ENCODE assay signal across 8 cellular contexts in genomic region chr16:75264999-75265910, GRCh38. TPM values are rescaled to one million over a fixed set of nuclear protein-coding genes. Genes with fewer than 3 reads are reported as not detected.
DNase-seq lines count a peak whose midpoint lies in the region; ATAC-seq, FAIRE-seq and TF ChIP-seq lines count a peak whose summit lies in the region.

No MANE protein-coding gene starts in this region.

- H2BK5ac ChIP-seq in H1 (ENCODE audit: low read depth, low read length): peak overlapping the region; percentile 30; the same call in 1 of the 2 replicates

- H3K79me2 ChIP-seq in Karpas-422 (ENCODE audit: low read length) (no peaks in the 10 kb centered on the region), H1 (ENCODE audit: control insufficient read depth in 1 of 2, insufficient read depth in 2 of 2, low read length in 2 of 2) (peaks cover 0 to 52% of the 10 kb centered on the region in 2 experiments; a peak in 2 of 4 replicates)

- no peak overlapping the region for H2BK12ac ChIP-seq in H1 (ENCODE audit: low read depth, low read length)

- H3K36me3 Mint-ChIP-seq in naive B cell: no peaks in the 10 kb centered on the region

- H3K56ac ChIP-seq in H1 (replicated peaks; ENCODE audit: insufficient read length, low read depth, low read length): no peak overlapping the region

- FAIRE-seq in H1 (lab: Jason Lieb, UNC): no peak

- no peaks in the 10 kb centered on the region for H3K9me2 ChIP-seq in Karpas-422 (replicated peaks; ENCODE audit: insufficient read depth, low read length)

- TF ChIP-seq RAD21 in H1 (IDR thresholded peaks at IDR 0.05 in 1 of 2, conservative IDR thresholded peaks at IDR 0.05 in 1 of 2; ENCODE audit: low read depth in 2 of 2, low read length in 2 of 2): no peak

- H3K27me3 ChIP-seq in Karpas-422 (ENCODE audit: low read length) (no peaks in the 10 kb centered on the region), H1 (replicated peaks in 1 of 4; ENCODE audit: control insufficient read depth in 3 of 4, extremely low read depth in 1 of 4, insufficient read depth in 3 of 4, low read length in 3 of 4) (no peaks in the 10 kb centered on the region)

- TF ChIP-seq EP300 in H1 (IDR thresholded peaks at IDR 0.05; ENCODE audit: borderline replicate concordance in 1 of 2, low read depth in 2 of 2, low read length in 2 of 2): no peak

- H3K4me2 ChIP-seq in Karpas-422 (ENCODE audit: low read depth, low read length, poor library complexity, severe bottlenecking) (peak overlapping the region; percentile 91), H1 (ENCODE audit: insufficient read depth in 1 of 2, low read depth in 2 of 2, low read length in 2 of 2) (peak overlapping the region; percentile 79 to 92)

- peaks cover 52 to 77% (median 69%) of the 10 kb centered on the region in 3 donors for H3K27me3 Mint-ChIP-seq in naive B cell

- H3K18ac ChIP-seq in H1 (ENCODE audit: extremely low read depth, low read length): peak overlapping the region; percentile 87

- H3K36me3 ChIP-seq in Karpas-422 (ENCODE audit: insufficient read depth, low read length): no peaks in the 10 kb centered on the region
- no peaks in the 10 kb centered on the region for H3K36me3 ChIP-seq in H1 (ENCODE audit: control insufficient read depth in 2 of 4, insufficient read depth in 4 of 4, low read length in 3 of 4)

- POLR2A ChIA-PET in H1 (lab: Charles Lee; ENCODE audit: partially characterized antibody): interaction anchor here (1.4 to 9.2 kb wide), 8 partner anchors 12 to 251 kb away, joined by 3 to 158 read pairs (median 6); partner anchors contain the start of gene BCAR1

- no peak overlapping the region for H3K14ac ChIP-seq in H1 (ENCODE audit: insufficient read length)

- H3K27ac ChIP-seq in C4-2B: peak overlapping the region; percentile 99
- H3K27ac ChIP-seq in Karpas-422 (ENCODE audit: low read length): no peak overlapping the region
- no peak overlapping the region; the same call in 1 of the 2 replicates for H3K27ac ChIP-seq in H1 (ENCODE audit: low read depth, low read length)

- H2AFZ ChIP-seq in Karpas-422 (ENCODE audit: low read length) (peak overlapping the region; percentile 83), H1 (ENCODE audit: low read length) (no peak overlapping the region)

- no peak overlapping the region for H3K27ac Mint-ChIP-seq in naive B cell

- H3K4me1 Mint-ChIP-seq in naive B cell: peaks cover 11 to 17% (median 12%) of the 10 kb centered on the region in 3 donors

- H3K23ac ChIP-seq in H1 (ENCODE audit: insufficient read length): no peak overlapping the region

- TF ChIP-seq POLR2A in H1 (IDR thresholded peaks at IDR 0.05; ENCODE audit: control extremely low read depth in 1 of 2, low read depth in 2 of 2, low read length in 2 of 2): no peak

- DNase-seq in Karpas-422 (no peak), H1 (ENCODE audit: low read depth in 1 of 2, low spot score in 2 of 2) (peak in 1 of 2 experiments; percentile 60), naive B cell (no peak), activated gamma-delta T cell treated with Interleukin-2 at 50 U/mL for 16 hours (no peak), midbrain (lab: John Stamatoyannopoulos, UW) (no peak)

- H3K9ac ChIP-seq in Karpas-422 (ENCODE audit: low read length): peak overlapping the region; percentile 85
- peak overlapping the region; percentile 59 to 78 (median 72) for H3K9ac ChIP-seq in H1 (replicated peaks in 1 of 4; ENCODE audit: extremely low read depth in 1 of 4, low read depth in 3 of 4, low read length in 3 of 4)

- peak overlapping the region in 7 of 8 donors; percentile 57 to 91 (median 72) for H3K4me3 Mint-ChIP-seq in naive B cell

- H2BK15ac ChIP-seq in H1 (ENCODE audit: low read length): no peak overlapping the region

- no peak overlapping the region for H2AK5ac ChIP-seq in H1 (ENCODE audit: low read depth, low read length)

- CTCF ChIA-PET in H1 (lab: Charles Lee; ENCODE audit: partially characterized antibody): interaction anchor here (1.4 to 3.5 kb wide), 6 partner anchors 9 to 31 kb away, joined by 3 to 20 read pairs (median 8); no protein-coding TSS in a partner anchor

- WGBS in H1 (ENCODE audit: extremely low coverage in 1 of 2, insufficient coverage in 1 of 2, insufficient read length in 1 of 2, insufficient replicate concordance in 2 of 2, low coverage in 1 of 2, low lambda C conversion rate in 2 of 2, missing lambda C conversion rate in 1 of 2), 2 experiments: 6% methylated on average over 33 of the region's 74 CpGs; no CpG with 5 or more reads in 1 of the 2 experiments

- TF ChIP-seq CTCF in C4-2B (conservative IDR thresholded peaks at IDR 0.05) (no peak), H1 (IDR thresholded peaks at IDR 0.05; ENCODE audit: control extremely low read depth in 1 of 3, insufficient read depth in 1 of 3, low read depth in 1 of 3, low read length in 3 of 3) (no peak)

- H4K20me1 ChIP-seq in Karpas-422 (ENCODE audit: insufficient read depth, low read depth, low read length) (peaks cover 17% of the 10 kb centered on the region; the same call in 1 of the 2 replicates), H1 (replicated peaks in 1 of 2; ENCODE audit: control insufficient read depth in 1 of 2, insufficient read depth in 2 of 2, low read length in 2 of 2) (peaks cover 15 to 26% of the 10 kb centered on the region in 2 experiments)

- H3K4me3 ChIP-seq in Karpas-422 (ENCODE audit: low read length) (peak overlapping the region; percentile 95), H1 (ENCODE audit: extremely low read depth in 1 of 4, insufficient read depth in 2 of 4, low read depth in 3 of 4, low read length in 4 of 4) (peak overlapping the region; percentile 76 to 99 (median 83))

- no peak overlapping the region for H4K91ac ChIP-seq in H1 (replicated peaks; ENCODE audit: insufficient read length, low read length)

- H2BK120ac ChIP-seq in H1 (replicated peaks; ENCODE audit: low read depth, low read length): no peak overlapping the region

- peaks cover 11% of the 10 kb centered on the region; the same call in 1 of the 2 replicates for H3K23me2 ChIP-seq in H1 (ENCODE audit: low read depth, low read length)

- H2BK20ac ChIP-seq in H1 (ENCODE audit: low read length): no peak overlapping the region

- peaks cover 26% of the 10 kb centered on the region for H3K79me1 ChIP-seq in H1 (ENCODE audit: low read depth, low read length)

- H4K8ac ChIP-seq in H1 (ENCODE audit: extremely low read depth, insufficient read depth, low read length): peak overlapping the region; percentile 90; the same call in 1 of the 2 replicates

- H3K4ac ChIP-seq in H1 (replicated peaks; ENCODE audit: insufficient read length, low read depth, low read length): peak overlapping the region; percentile 59

- ATAC-seq in GM21381 (IDR thresholded peaks at IDR 0.05; ENCODE audit: unreplicated experiment) (peak; percentile 6), naive B cell (ENCODE audit: low read depth in 2 of 2) (peak in 1 of 2 donors; percentile 4)
- ATAC-seq in activated CD4-positive, CD25-positive, alpha-beta regulatory T cell treated with anti-CD3 and anti-CD28 coated beads, Interleukin-2, amount 50 U/mL, for 24 hours: no peak

- H3K9me3 Mint-ChIP-seq in naive B cell: peaks cover 0 to 2% (median 0%) of the 10 kb centered on the region in 7 donors

- no peaks in the 10 kb centered on the region for H3K9me3 ChIP-seq in Karpas-422 (ENCODE audit: low read length)
- no peaks in the 10 kb centered on the region for H3K9me3 ChIP-seq in H1 (ENCODE audit: insufficient read depth in 2 of 2, low read depth in 1 of 2, low read length in 1 of 2)

- no peak overlapping the region for H4K5ac ChIP-seq in H1 (ENCODE audit: insufficient read length, low read depth, low read length)

- H3K4me1 ChIP-seq in Karpas-422 (ENCODE audit: low read length) (peaks cover 19% of the 10 kb centered on the region), H1 (replicated peaks in 1 of 4; ENCODE audit: control insufficient read depth in 3 of 4, insufficient read depth in 4 of 4, low read length in 3 of 4) (peaks cover 0 to 31% (median 25%) of the 10 kb centered on the region in 4 experiments; a peak in 6 of 7 replicates)

RNA-seq across cellular contexts. Expression of gene BCAR1, which starts 13.8 kb away (rescaled TPM):
- 9.2 and 20.5 TPM in 2 replicates for total RNA-seq in Karpas-422 (2014; rRNA removed; shearing (Covaris generic); ENCODE audit: low replicate concordance)
- total RNA-seq in H1 (2021; fragmentation: NEBNext Ultra II Directional; extraction: Animal tissue kit (Norgen Biotek cat#: 25700)): 103 and 105 TPM in 2 replicates
- polyA plus RNA-seq in H1 (2011; rRNA removed) (59.8 and 93.8 TPM in 2 replicates), naive B cell (ENCODE audit: low read depth in 6 of 6) (not detected)
- polyA plus RNA-seq in H1 (2011; cell fraction: cytosol; rRNA removed): 51.9 TPM
- 130 TPM for polyA plus RNA-seq in H1 (2011; cell fraction: nucleus; rRNA removed)
- 42.6 to 68.8 TPM (median 64.7 TPM) in 4 replicates for polyA plus RNA-seq in H1 (2012, experiment 1 of 2)
- 54.8 TPM for polyA plus RNA-seq in H1 (2012, experiment 2 of 2)
- 83.5 TPM for polyA plus RNA-seq in H1 (2013, experiment 1 of 2)
- 83.4 TPM for polyA plus RNA-seq in H1 (2013, experiment 2 of 2)
- polyA minus RNA-seq in H1 (2011; rRNA and poly(A)+ RNA removed): 19.1 and 21.8 TPM in 2 replicates
- 43.2 TPM for polyA minus RNA-seq in H1 (2011; cell fraction: cytosol; rRNA and poly(A)+ RNA removed)
- 75.0 TPM for polyA minus RNA-seq in H1 (2011; cell fraction: nucleus; rRNA and poly(A)+ RNA removed)

RNA-seq across cellular contexts. Expression of gene CTRB1, which starts 46.5 kb away (rescaled TPM):
- total RNA-seq in Karpas-422 (2014; rRNA removed; shearing (Covaris generic); ENCODE audit: low replicate concordance): not detected in 2 replicates
- total RNA-seq in H1 (2021; fragmentation: NEBNext Ultra II Directional; extraction: Animal tissue kit (Norgen Biotek cat#: 25700)): not detected in 2 replicates
- not detected in 2 replicates for polyA plus RNA-seq in H1 (2011; rRNA removed)
- not detected for polyA plus RNA-seq in H1 (2011; cell fraction: cytosol; rRNA removed)
- not detected for polyA plus RNA-seq in H1 (2011; cell fraction: nucleus; rRNA removed)
- not detected in 4 replicates for polyA plus RNA-seq in H1 (2012, experiment 1 of 2)
- not detected for polyA plus RNA-seq in H1 (2012, experiment 2 of 2)
- not detected for polyA plus RNA-seq in H1 (2013, experiment 1 of 2)
- not detected for polyA plus RNA-seq in H1 (2013, experiment 2 of 2)
- not detected in 2 replicates for polyA minus RNA-seq in H1 (2011; rRNA and poly(A)+ RNA removed)
- polyA minus RNA-seq in H1 (2011; cell fraction: cytosol; rRNA and poly(A)+ RNA removed): not detected
- not detected for polyA minus RNA-seq in H1 (2011; cell fraction: nucleus; rRNA and poly(A)+ RNA removed)
- polyA plus RNA-seq in naive B cell (ENCODE audit: low read depth in 6 of 6): not detected

RNA-seq across cellular contexts. Expression of gene CTRB2, which starts 58.3 kb away (rescaled TPM):
- not detected in 2 replicates for total RNA-seq in Karpas-422 (2014; rRNA removed; shearing (Covaris generic); ENCODE audit: low replicate concordance)
- total RNA-seq in H1 (2021; fragmentation: NEBNext Ultra II Directional; extraction: Animal tissue kit (Norgen Biotek cat#: 25700)): not detected in 2 replicates
- polyA plus RNA-seq in H1 (2011; rRNA removed) (not detected in 2 replicates), naive B cell (ENCODE audit: low read depth in 6 of 6) (not detected)
- not detected for polyA plus RNA-seq in H1 (2011; cell fraction: cytosol; rRNA removed)
- not detected for polyA plus RNA-seq in H1 (2011; cell fraction: nucleus; rRNA removed)
- polyA plus RNA-seq in H1 (2012, experiment 1 of 2): not detected in 4 replicates
- not detected for polyA plus RNA-seq in H1 (2012, experiment 2 of 2)
- not detected for polyA plus RNA-seq in H1 (2013, experiment 1 of 2)
- not detected for polyA plus RNA-seq in H1 (2013, experiment 2 of 2)
- not detected in 2 replicates for polyA minus RNA-seq in H1 (2011; rRNA and poly(A)+ RNA removed)
- not detected for polyA minus RNA-seq in H1 (2011; cell fraction: cytosol; rRNA and poly(A)+ RNA removed)
- polyA minus RNA-seq in H1 (2011; cell fraction: nucleus; rRNA and poly(A)+ RNA removed): not detected
